Comparison of ENCODE assay signal across 23 cellular contexts in the genomic region with DNA sequence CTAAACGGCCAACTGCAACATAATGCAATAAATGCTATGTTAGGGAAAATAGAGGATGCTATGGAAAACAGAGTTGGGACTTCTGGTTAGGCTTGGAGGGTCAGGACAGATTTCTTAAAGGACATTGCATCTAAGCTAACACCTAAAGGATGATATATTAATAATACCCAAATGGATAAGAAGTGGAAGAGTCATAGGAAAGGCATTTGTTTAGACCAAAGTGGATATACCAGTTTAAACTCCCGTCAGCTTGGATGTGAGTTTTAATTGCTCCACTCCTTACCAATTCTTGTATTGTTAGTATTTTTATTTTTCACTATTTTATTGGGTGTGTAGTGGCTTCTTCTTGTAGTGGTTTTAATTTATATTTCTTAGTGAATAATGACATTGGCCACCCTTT.
"Had no signal": no experiment of that assay in that cellular context is flagged by ENCODE, and none has a peak within 500 bp of the region (broad histone marks: within the 10 kb centered on the region; RNA-seq: fewer than 3 reads in every experiment).

No MANE protein-coding gene starts in this region.

- H3K9me3 ChIP-seq: ovary, prostate gland, tibial nerve, uterus had no signal

- H3K36me3 Mint-ChIP-seq: activated naive CD8-positive, alpha-beta T cell treated with anti-CD3 and anti-CD28 coated beads for 36 hours; natural killer cell treated with Interleukin-12 subunit alpha and Interleukin-12 subunit beta and Interleukin-15 and Interleukin-18, amount 100 ng/mL, for 72 hours had no signal

- H3K27ac ChIP-seq: ovary, prostate gland, tibial nerve, uterus had no signal

- H3K4me3 ChIP-seq: ovary, prostate gland, tibial nerve, uterus had no signal

- H3K27me3 ChIP-seq: ovary, tibial nerve, uterus had no signal

- H3K4me1 Mint-ChIP-seq: activated naive CD8-positive, alpha-beta T cell treated with anti-CD3 and anti-CD28 coated beads for 36 hours; central memory CD8-positive, alpha-beta T cell; stimulated activated naive CD8-positive, alpha-beta T cell treated with anti-CD3 and anti-CD28 coated beads, Interleukin-15, amount 100 ng/mL, for 72 hours had no signal

- H3K27ac Mint-ChIP-seq: activated naive CD8-positive, alpha-beta T cell treated with anti-CD3 and anti-CD28 coated beads for 36 hours; activated T-helper 2 cell treated with anti-CD3 and anti-CD28 coated beads, Interferon-gamma antibody, Interleukin-2, Interleukin-4, amounts not matched to agents 10 μg/mL and 5 μg/mL and 100 μg/mL, durations not matched to agents 14 hours and 24 hours and 36 hours; effector memory CD8-positive, alpha-beta T cell; natural killer cell treated with Interleukin-12 subunit alpha and Interleukin-12 subunit beta and Interleukin-15 and Interleukin-18, amount 100 ng/mL, for 72 hours; stimulated activated naive CD8-positive, alpha-beta T cell treated with anti-CD3 and anti-CD28 coated beads, Interleukin-15, amount 100 ng/mL, for 72 hours; T-helper 2 cell treated with Interferon-gamma antibody and Interleukin-4, amounts not matched to agents 5 μg/mL and 100 μg/mL, for 36 hours; WTC11 had no signal

- DNase-seq: activated CD4-positive, alpha-beta T cell treated with anti-CD3 and anti-CD28 coated beads, Interleukin-2, amount 50 U/mL, for 4 hours; activated CD8-positive, alpha-beta memory T cell treated with anti-CD3 and anti-CD28 coated beads for 24 hours; activated CD8-positive, alpha-beta memory T cell treated with anti-CD3 and anti-CD28 coated beads, Interleukin-2, amount 50 U/mL, for 4 hours; activated naive CD4-positive, alpha-beta T cell treated with Interleukin-2 at 50 U/mL for 16 hours; activated naive CD8-positive, alpha-beta T cell treated with anti-CD3 and anti-CD28 coated beads for 36 hours; activated T-cell treated with anti-CD3 and anti-CD28 coated beads, Interleukin-2, amount 50 U/mL, for 4 hours; effector memory CD8-positive, alpha-beta T cell; kidney; left ventricle myocardium superior; ovary; right cardiac atrium; stimulated activated CD4-positive, alpha-beta T cell treated with anti-CD3 and anti-CD28 coated beads, Interleukin-4, amount 100 ng/mL, for 4 hours; stimulated activated naive CD8-positive, alpha-beta T cell treated with anti-CD3 and anti-CD28 coated beads, Interleukin-15, amount 100 ng/mL, for 72 hours; uterus had no signal

- H3K36me3 ChIP-seq: ovary, prostate gland, uterus had no signal

- H3K4me1 ChIP-seq: prostate gland, uterus had no signal

- H3K4me3 Mint-ChIP-seq: activated naive CD8-positive, alpha-beta T cell treated with anti-CD3 and anti-CD28 coated beads for 36 hours; activated T-cell treated with anti-CD3 and anti-CD28 coated beads, Interleukin-2, amount 50 U/mL, for 4 hours; central memory CD8-positive, alpha-beta T cell; effector memory CD8-positive, alpha-beta T cell; natural killer cell treated with Interleukin-12 subunit alpha and Interleukin-12 subunit beta and Interleukin-15 and Interleukin-18, amount 100 ng/mL, for 72 hours; stimulated activated naive CD8-positive, alpha-beta T cell treated with anti-CD3 and anti-CD28 coated beads, Interleukin-15, amount 100 ng/mL, for 72 hours; T-helper 2 cell treated with Interferon-gamma antibody and Interleukin-4, amounts not matched to agents 5 μg/mL and 100 μg/mL, for 36 hours; WTC11 had no signal

- FAIRE-seq: astrocyte, endothelial cell of umbilical vein had no signal

- H3K9me3 Mint-ChIP-seq: activated naive CD8-positive, alpha-beta T cell treated with anti-CD3 and anti-CD28 coated beads for 36 hours; activated T-cell treated with anti-CD3 and anti-CD28 coated beads, Interleukin-2, amount 50 U/mL, for 4 hours; activated T-helper 2 cell treated with anti-CD3 and anti-CD28 coated beads, Interferon-gamma antibody, Interleukin-2, Interleukin-4, amounts not matched to agents 10 μg/mL and 5 μg/mL and 100 μg/mL, durations not matched to agents 14 hours and 24 hours and 36 hours; central memory CD8-positive, alpha-beta T cell; stimulated activated naive CD8-positive, alpha-beta T cell treated with anti-CD3 and anti-CD28 coated beads, Interleukin-15, amount 100 ng/mL, for 72 hours; T-helper 2 cell treated with Interferon-gamma antibody and Interleukin-4, amounts not matched to agents 5 μg/mL and 100 μg/mL, for 36 hours; WTC11 had no signal

- H3K27me3 Mint-ChIP-seq: central memory CD8-positive, alpha-beta T cell; effector memory CD8-positive, alpha-beta T cell; natural killer cell treated with Interleukin-12 subunit alpha and Interleukin-12 subunit beta and Interleukin-15 and Interleukin-18, amount 100 ng/mL, for 72 hours; stimulated activated naive CD8-positive, alpha-beta T cell treated with anti-CD3 and anti-CD28 coated beads, Interleukin-15, amount 100 ng/mL, for 72 hours had no signal

- ATAC-seq: activated T-cell treated with anti-CD3 and anti-CD28 coated beads, Interleukin-2, amount 50 U/mL, for 4 hours; effector memory CD8-positive, alpha-beta T cell; left ventricle myocardium superior; natural killer cell treated with Interleukin-12 subunit alpha and Interleukin-12 subunit beta and Interleukin-15 and Interleukin-18, amount 100 ng/mL, for 72 hours; right cardiac atrium; stimulated activated naive CD8-positive, alpha-beta T cell treated with anti-CD3 and anti-CD28 coated beads, Interleukin-15, amount 100 ng/mL, for 72 hours; WTC11 had no signal
